ENCODE assay signal across 10 cellular contexts in the genomic region with DNA sequence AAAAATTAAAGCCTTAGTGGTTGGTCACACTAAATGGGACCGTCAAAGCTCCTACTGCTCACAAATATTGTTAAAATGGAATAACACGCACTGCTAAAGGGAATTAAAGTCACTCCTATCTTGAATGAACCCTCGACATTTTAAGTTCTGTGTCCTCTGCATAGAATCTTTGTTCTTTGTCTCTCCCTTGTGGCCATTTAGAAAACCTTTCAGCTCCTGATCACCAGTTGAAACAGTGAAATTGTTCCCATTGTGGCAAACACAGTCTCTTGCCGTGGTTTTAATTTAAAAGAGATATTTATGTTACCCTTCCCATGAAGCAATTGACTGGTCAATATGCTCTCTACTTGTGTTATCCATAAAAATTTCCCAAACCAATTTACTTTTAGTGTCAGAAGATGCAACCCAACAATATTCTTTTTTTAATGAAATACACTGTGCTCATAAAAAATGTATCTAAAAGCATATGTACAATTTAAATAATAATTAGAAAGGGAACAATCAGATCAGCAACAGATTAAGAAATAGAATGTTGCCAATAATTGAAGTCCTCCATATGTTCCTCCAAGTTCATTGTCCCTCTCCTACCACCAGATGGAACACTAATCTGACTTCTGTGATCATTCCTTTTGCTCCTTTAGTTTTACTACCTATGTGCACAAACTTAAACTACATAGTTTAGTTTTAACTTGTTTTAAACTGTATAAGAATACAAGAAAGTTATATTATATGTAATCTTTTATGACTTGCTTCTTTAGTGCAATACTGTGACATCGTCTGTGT. TPM values are rescaled to one million over a fixed set of nuclear protein-coding genes. Genes with fewer than 3 reads are reported as not detected.
DNase-seq lines count a peak whose midpoint lies in the region; ATAC-seq, FAIRE-seq and TF ChIP-seq lines count a peak whose summit lies in the region.
"Not testable (repeated sequence)": the region's sequence is repeated elsewhere in the genome, so short reads cannot be mapped to it uniquely, and the experiment has no call there.
"Had no signal": no experiment of that assay in that cellular context is flagged by ENCODE, and none has a peak within 500 bp of the region (broad histone marks: within the 10 kb centered on the region; RNA-seq: fewer than 3 reads in every experiment).

No MANE protein-coding gene starts in this region.

- DNase-seq in HCT116 (ENCODE audit: low read depth, low spot score) (peak; percentile 40), KBM-7 (peak; percentile 30), PC-3 (peak; percentile 69), K562 (ENCODE audit: extremely low read depth in 1 of 4, low spot score in 3 of 4) (peak in 3 of 4 experiments; percentile 43 to 75 (median 47)), non-pigmented ciliary epithelial cell (ENCODE audit: low read depth) (peak; percentile 20)
- DNase-seq in Right ventricle myocardium inferior (ENCODE audit: missing footprints), result not testable (repeated sequence)

- peak overlapping the region; percentile 73 for H2AFZ ChIP-seq in ACC112 (ENCODE audit: low read length, unreplicated experiment)
- H2AFZ ChIP-seq in HCT116 (ENCODE audit: low read depth, low read length, poor library complexity, severe bottlenecking), result peak overlapping the region; percentile 87
- H2AFZ ChIP-seq in PC-3 (ENCODE audit: low read length), result peak overlapping the region; percentile 82
- peak overlapping the region; percentile 70 for H2AFZ ChIP-seq in K562 (ENCODE audit: low read depth, low read length)

- not testable (repeated sequence) for H3K36me3 ChIP-seq in ACC112 (ENCODE audit: insufficient read depth, low read length); HCT116 (ENCODE audit: control insufficient read depth in 1 of 2, insufficient read depth in 2 of 2, low read length in 2 of 2); PC-3 (ENCODE audit: low read depth, low read length); K562 (ENCODE audit: control insufficient read depth, insufficient read depth, low read length)

- TF ChIP-seq POLR2A in HCT116 (IDR thresholded peaks at IDR 0.05; ENCODE audit: borderline replicate concordance, extremely low read depth, insufficient read depth, insufficient read length); K562 (conservative IDR thresholded peaks at IDR 0.05): not testable (repeated sequence)

- not testable (repeated sequence) for H3K4me1 ChIP-seq in ACC112 (ENCODE audit: control insufficient read depth, insufficient read depth, low read length, unreplicated experiment); HCT116 (ENCODE audit: control insufficient read depth in 1 of 2, insufficient read depth in 2 of 2, low read length in 2 of 2); PC-3 (ENCODE audit: insufficient read depth, low read length); K562 (replicated peaks in 1 of 2; ENCODE audit: control insufficient read depth in 2 of 2, insufficient read depth in 2 of 2, low read length in 2 of 2)

- not testable (repeated sequence) for H3K9me1 ChIP-seq in K562 (ENCODE audit: control insufficient read depth, insufficient read depth, low read length)

- H3K9me2 ChIP-seq in HCT116 (ENCODE audit: insufficient read depth); PC-3 (replicated peaks; ENCODE audit: low read length): not testable (repeated sequence)

- peak; percentile 63 for FAIRE-seq in K562 (lab: Jason Lieb, UNC)

- H3K79me2 ChIP-seq in ACC112 (ENCODE audit: control insufficient read depth, insufficient read depth, low read length, unreplicated experiment); HCT116 (ENCODE audit: insufficient read depth, low read length); PC-3 (ENCODE audit: low read length); K562 (ENCODE audit: control insufficient read depth, insufficient read depth, low read length): not testable (repeated sequence)

- WGBS in K562 (ENCODE audit: insufficient coverage, low coverage, missing lambda C conversion rate), result 7% methylated on average over 5 of the region's 5 CpGs

- TF ChIP-seq EP300 in K562 (IDR thresholded peaks at IDR 0.05; ENCODE audit: low read length), result not testable (repeated sequence)

- H3K9ac ChIP-seq in HCT116 (ENCODE audit: low read length); PC-3 (ENCODE audit: low read length); K562 (ENCODE audit: insufficient read depth in 1 of 2, low read depth in 2 of 2, low read length in 2 of 2): not testable (repeated sequence)

- TF ChIP-seq RAD21 in HCT116 (IDR thresholded peaks at IDR 0.05; ENCODE audit: low read depth) (peak; percentile 86), K562 (CRISPR knock-in tag; conservative IDR thresholded peaks at IDR 0.05 in 1 of 2, IDR thresholded peaks at IDR 0.05 in 1 of 2) (peak; percentile 97 to 99)

- H3K4me3 ChIP-seq in ACC112 (ENCODE audit: low read depth, low read length); HCT116 (replicated peaks in 1 of 2; ENCODE audit: low read depth in 1 of 2, low read length in 2 of 2); K562: not testable (repeated sequence)
- H3K4me3 ChIP-seq in PC-3 (ENCODE audit: low read length), result 0 out of 2 replicates have a peak overlapping the region, but pooled peaks have one; percentile 17

- intact Hi-C loops in HCT116 (cut with micrococcal nuclease); PC-3 (cut with micrococcal nuclease); Right ventricle myocardium inferior (cut with DNase I): not testable (repeated sequence)
- intact Hi-C loops in K562 (cut with micrococcal nuclease), result loop anchor here (1.0 to 5.0 kb wide), 3 partner anchors 247 to 655 kb away; no protein-coding TSS in a partner anchor

- H3K9me3 ChIP-seq in HCT116 (ENCODE audit: control insufficient read depth in 1 of 2, insufficient read depth in 1 of 2, low read depth in 1 of 2, low read length in 2 of 2); PC-3 (ENCODE audit: low read length); K562 (replicated peaks; ENCODE audit: control insufficient read depth, insufficient read depth, low read depth, low read length): not testable (repeated sequence)

- CTCF ChIA-PET in HCT116 (lab: Charles Lee) (interaction anchor here (0.9 to 1.8 kb wide), 5 partner anchors 156 to 391 kb away, joined by 3 to 21 read pairs (median 5); a partner anchor contains a TSS), PC-3 (lab: Charles Lee) (interaction anchor here (1.4 kb wide), 1 partner anchor 391 kb away, joined by 4 read pairs; no protein-coding TSS in a partner anchor), K562 (lab: Yijun Ruan, JAX; ENCODE audit: low intra/inter-chr PET ratio) (interaction anchor here (0.8 to 3.2 kb wide), 8 partner anchors 156 to 730 kb away, joined by 3 to 26 read pairs (median 3); no protein-coding TSS in a partner anchor)

- RAD21 ChIA-PET in HCT116 (lab: Charles Lee; ENCODE audit: low non-redundant PET in 1 of 2, low total read pairs in 2 of 2, uncharacterized antibody in 2 of 2, unreplicated experiment in 2 of 2), result interaction anchor here in 1 of 2 experiments (0.6 to 1.3 kb wide), 2 partner anchors 391 to 392 kb away, joined by 3 to 4 read pairs; no protein-coding TSS in a partner anchor

- peak overlapping the region; percentile 40 for H3K4me2 ChIP-seq in HCT116 (ENCODE audit: low read length)
- peak overlapping the region; percentile 55 for H3K4me2 ChIP-seq in PC-3 (ENCODE audit: low read length)
- H3K4me2 ChIP-seq in K562 (ENCODE audit: insufficient read depth, low read length), result 0 out of 2 replicates have a peak overlapping the region, but pooled peaks have one; percentile 25

- POLR2A ChIA-PET in HCT116 (lab: Charles Lee); PC-3 (lab: Charles Lee; ENCODE audit: unreplicated experiment): not testable (repeated sequence)
- POLR2A ChIA-PET in K562 (lab: Yijun Ruan, JAX), result interaction anchor here (1.0 to 1.4 kb wide), 2 partner anchors 164 to 391 kb away, joined by 4 to 7 read pairs; no protein-coding TSS in a partner anchor

- H3K27ac ChIP-seq in ACC112 (ENCODE audit: low read depth, low read length); HCT116 (ENCODE audit: low read depth, low read length); PC-3 (ENCODE audit: low read length); K562 (ENCODE audit: extremely low read depth, low read depth, low read length): not testable (repeated sequence)

- not testable (repeated sequence) for H4K20me1 ChIP-seq in HCT116 (ENCODE audit: insufficient read depth); PC-3 (ENCODE audit: low read length); K562 (replicated peaks; ENCODE audit: control insufficient read depth, insufficient read depth, low read length)

- not testable (repeated sequence) for BruUV-seq in HCT116 (replicated peaks; lab: Mats Ljungman, UMichigan); PC-3 (replicated peaks; lab: Mats Ljungman, UMichigan); K562 (replicated peaks; lab: Mats Ljungman, UMichigan)

- H3F3A ChIP-seq in PC-3 (ENCODE audit: low read length, unreplicated experiment), result not testable (repeated sequence)

- in situ Hi-C loops in KBM-7 (cut with MboI; ENCODE audit: low pct_unique_long_range_greater_than_20kb, low sequenced_read_pairs); K562 (cut with MboI): not testable (repeated sequence)

- H3K27me3 ChIP-seq in ACC112 (ENCODE audit: insufficient read depth, low read length); HCT116 (ENCODE audit: insufficient read depth, low read length); PC-3 (ENCODE audit: low read length); K562 (ENCODE audit: control insufficient read depth in 2 of 2, insufficient read depth in 2 of 2, low read length in 2 of 2): not testable (repeated sequence)

- TF ChIP-seq CTCF in GM12873 (IDR thresholded peaks at IDR 0.05; ENCODE audit: insufficient read depth, low read depth, low read length, missing control alignments) (peak; percentile 53), HCT116 (IDR thresholded peaks at IDR 0.05 in 2 of 3, conservative IDR thresholded peaks at IDR 0.05 in 1 of 3; ENCODE audit: borderline replicate concordance in 1 of 3, insufficient read depth in 1 of 3, low read depth in 2 of 3, low read length in 2 of 3) (peak; percentile 56 to 83 (median 68); a peak in 5 of 6 replicates), PC-3 (conservative IDR thresholded peaks at IDR 0.05; ENCODE audit: low read depth, low read length) (peak; percentile 80), K562 (IDR thresholded peaks at IDR 0.05 in 2 of 3, conservative IDR thresholded peaks at IDR 0.05 in 1 of 3; ENCODE audit: insufficient read depth in 2 of 3, low read depth in 1 of 3, low read length in 3 of 3) (peak; percentile 79 to 95 (median 84))

- ATAC-seq in HCT116 (peak; percentile 90), PC-3 (peak; percentile 92), K562 (peak; percentile 95), Right ventricle myocardium inferior (peak; percentile 44)

RNA-seq across cellular contexts. Expression of a gene that starts 20.3 kb away (rescaled TPM):
- total RNA-seq in HCT116 (2021; ENCODE audit: unreplicated experiment), result not detected
- polyA plus RNA-seq in HCT116 (2012), result not detected in 2 replicates
- total RNA-seq in PC-3 (2014; rRNA removed), result not detected in 2 replicates
- 0.53 and 4.0 TPM in 2 replicates for total RNA-seq in K562 (2011; cell fraction: chromatin; rRNA removed; ENCODE audit: low replicate concordance)
- 0.79 and 0.83 TPM in 2 replicates for total RNA-seq in K562 (2011; cell fraction: nucleolus; rRNA removed)
- total RNA-seq in K562 (2011; cell fraction: nucleoplasm; rRNA removed), result 1.1 TPM in 1 of 2 replicates, not detected in the other
- 0.29 TPM in 1 of 2 replicates, not detected in the other for total RNA-seq in K562 (2014; rRNA removed)
- 0.04 and 0.45 TPM in 2 replicates for total RNA-seq in K562 (2014; rRNA removed; fragmentation: Illumina TruSeq; extraction: Trizol)
- not detected in 2 replicates for total RNA-seq in K562 (2015; rRNA removed; fragmentation: Illumina TruSeq; extraction: Trizol)
- 0.09 and 0.18 TPM in 2 replicates for total RNA-seq in K562 (2021)
- polyA plus RNA-seq in K562 (2011; rRNA removed), result 0.54 TPM in 1 of 2 replicates, not detected in the other
- polyA plus RNA-seq in K562 (2011; cell fraction: cytosol; rRNA removed), result 0.06 TPM in 1 of 2 replicates, not detected in the other
- 0.48 and 0.87 TPM in 2 replicates for polyA plus RNA-seq in K562 (2011; cell fraction: nucleus; rRNA removed)
- polyA plus RNA-seq in K562 (2012), result 0.04 TPM in 1 of 2 replicates, not detected in the other
- 0.04 TPM in 1 of 2 replicates, not detected in the other for polyA plus RNA-seq in K562 (2014; fragmentation: Illumina TruSeq; extraction: Trizol)
- not detected for polyA plus RNA-seq in K562 (2014; fragmentation: Nextera tagmentation; extraction: Ambion mirVana)
- polyA plus RNA-seq in K562 (2014; rRNA removed), result 0.21 TPM in 1 of 2 replicates, not detected in the other
- polyA minus RNA-seq in K562 (2011; rRNA and poly(A)+ RNA removed), result 0.63 and 1.8 TPM in 2 replicates
- polyA minus RNA-seq in K562 (2011; cell fraction: cytosol; rRNA and poly(A)+ RNA removed), result not detected in 2 replicates
- 0.54 and 2.9 TPM in 2 replicates for polyA minus RNA-seq in K562 (2011; cell fraction: nucleus; rRNA and poly(A)+ RNA removed)
- not detected for total RNA-seq in Right ventricle myocardium inferior
- total RNA-seq: right atrium auricular region had no signal
- polyA plus RNA-seq: IgD-negative memory B cell had no signal

Comparison
In these comparisons a context has a peak if more than half of its experiments do, and no peak if none do; other contexts are left out.
1. ATAC-seq: peak in every context shown above with its lines; median percentile 95 in K562; 92 in PC-3; 90 in HCT116; 44 in Right ventricle myocardium inferior.